ENCODE assay signal across 1 cellular context in the genomic region with DNA sequence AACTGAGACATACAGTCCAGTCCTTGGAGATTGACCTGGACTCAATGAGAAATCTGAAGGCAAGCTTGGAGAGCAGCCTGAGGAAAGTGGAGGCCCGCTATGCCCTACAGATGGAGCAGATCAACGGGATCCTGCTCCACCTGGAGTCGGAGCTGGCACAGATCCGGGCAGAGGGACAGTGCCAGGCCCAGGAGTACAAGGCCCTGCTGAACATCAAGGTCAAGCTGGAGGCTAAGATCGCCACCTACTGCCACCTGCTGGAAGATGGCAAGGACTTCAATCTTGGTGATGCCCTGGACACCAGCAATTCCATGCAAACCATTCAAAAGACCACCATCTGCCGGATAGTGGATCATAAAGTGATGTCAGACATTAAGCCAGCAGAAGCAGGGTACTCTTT.
TF ChIP-seq lines count a peak whose summit lies in the region.

No MANE protein-coding gene starts in this region.

TF ChIP-seq in HCT116, 20 proteins besides CTCF, POLR2A, EP300 and RAD21 (continued from another document):
- TF ChIP-seq, protein P1, sequence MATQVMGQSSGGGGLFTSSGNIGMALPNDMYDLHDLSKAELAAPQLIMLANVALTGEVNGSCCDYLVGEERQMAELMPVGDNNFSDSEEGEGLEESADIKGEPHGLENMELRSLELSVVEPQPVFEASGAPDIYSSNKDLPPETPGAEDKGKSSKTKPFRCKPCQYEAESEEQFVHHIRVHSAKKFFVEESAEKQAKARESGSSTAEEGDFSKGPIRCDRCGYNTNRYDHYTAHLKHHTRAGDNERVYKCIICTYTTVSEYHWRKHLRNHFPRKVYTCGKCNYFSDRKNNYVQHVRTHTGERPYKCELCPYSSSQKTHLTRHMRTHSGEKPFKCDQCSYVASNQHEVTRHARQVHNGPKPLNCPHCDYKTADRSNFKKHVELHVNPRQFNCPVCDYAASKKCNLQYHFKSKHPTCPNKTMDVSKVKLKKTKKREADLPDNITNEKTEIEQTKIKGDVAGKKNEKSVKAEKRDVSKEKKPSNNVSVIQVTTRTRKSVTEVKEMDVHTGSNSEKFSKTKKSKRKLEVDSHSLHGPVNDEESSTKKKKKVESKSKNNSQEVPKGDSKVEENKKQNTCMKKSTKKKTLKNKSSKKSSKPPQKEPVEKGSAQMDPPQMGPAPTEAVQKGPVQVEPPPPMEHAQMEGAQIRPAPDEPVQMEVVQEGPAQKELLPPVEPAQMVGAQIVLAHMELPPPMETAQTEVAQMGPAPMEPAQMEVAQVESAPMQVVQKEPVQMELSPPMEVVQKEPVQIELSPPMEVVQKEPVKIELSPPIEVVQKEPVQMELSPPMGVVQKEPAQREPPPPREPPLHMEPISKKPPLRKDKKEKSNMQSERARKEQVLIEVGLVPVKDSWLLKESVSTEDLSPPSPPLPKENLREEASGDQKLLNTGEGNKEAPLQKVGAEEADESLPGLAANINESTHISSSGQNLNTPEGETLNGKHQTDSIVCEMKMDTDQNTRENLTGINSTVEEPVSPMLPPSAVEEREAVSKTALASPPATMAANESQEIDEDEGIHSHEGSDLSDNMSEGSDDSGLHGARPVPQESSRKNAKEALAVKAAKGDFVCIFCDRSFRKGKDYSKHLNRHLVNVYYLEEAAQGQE (IDR thresholded peaks at IDR 0.05; ENCODE audit: low read depth), result no peak
- TF ChIP-seq, protein P2, sequence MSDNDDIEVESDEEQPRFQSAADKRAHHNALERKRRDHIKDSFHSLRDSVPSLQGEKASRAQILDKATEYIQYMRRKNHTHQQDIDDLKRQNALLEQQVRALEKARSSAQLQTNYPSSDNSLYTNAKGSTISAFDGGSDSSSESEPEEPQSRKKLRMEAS (IDR thresholded peaks at IDR 0.05), result no peak
- no peak for TF ChIP-seq SP1 (IDR thresholded peaks at IDR 0.05; ENCODE audit: low read depth)
